Comparison of ENCODE assay signal across 15 cellular contexts in the genomic region with DNA sequence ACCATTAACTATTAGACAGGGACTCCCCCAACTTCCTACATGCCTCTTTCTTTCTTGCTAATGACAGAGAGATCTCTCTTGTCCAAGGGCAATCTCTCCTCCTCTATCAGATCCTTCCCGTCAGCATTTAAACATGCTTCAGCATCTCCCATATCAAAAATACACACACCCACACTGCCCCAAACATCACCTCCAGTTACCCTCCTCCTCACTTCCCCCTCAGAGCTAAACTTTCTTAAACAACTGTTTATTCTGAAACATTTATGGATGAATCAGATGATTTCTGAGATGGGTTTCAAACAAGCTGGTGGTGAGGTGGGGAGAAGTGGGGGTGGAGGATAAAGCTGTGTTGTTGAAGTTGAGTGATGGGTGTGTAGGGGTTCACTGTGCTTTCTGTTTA. TPM values are rescaled to one million over a fixed set of nuclear protein-coding genes. Genes with fewer than 3 reads are reported as not detected.
A peak's percentile ranks its signal among the peaks of the same experiment; 100 is the strongest.
DNase-seq lines count a peak whose midpoint lies in the region; ATAC-seq and TF ChIP-seq lines count a peak whose summit lies in the region.
"Had no signal": no experiment of that assay in that cellular context is flagged by ENCODE, and none has a peak within 500 bp of the region (broad histone marks: within the 10 kb centered on the region; RNA-seq: fewer than 3 reads in every experiment).

No MANE protein-coding gene starts in this region.

- no peaks in the 10 kb centered on the region for H3K9me3 Mint-ChIP-seq in activated T-cell treated with anti-CD3 and anti-CD28 coated beads, Interleukin-2, amount 50 U/mL, for 72 hours
- H3K9me3 Mint-ChIP-seq in activated T-cell treated with anti-CD3 and anti-CD28 coated beads, Interleukin-2, amount 50 U/mL, for 24 hours = no peaks in the 10 kb centered on the region
- no peaks in the 10 kb centered on the region for H3K9me3 Mint-ChIP-seq in activated T-helper 17 cell treated with anti-CD3 and anti-CD28 coated beads, Interleukin-2, amount 50 U/mL, for 72 hours
- no peaks in the 10 kb centered on the region for H3K9me3 Mint-ChIP-seq in nephron
- no peaks in the 10 kb centered on the region for H3K9me3 Mint-ChIP-seq in stimulated activated memory B cell treated with anti-CD40 and anti-IgM and Interleukin-4, amounts not matched to agents 10 μg/mL and 1 μg/mL and 100 μg/mL, for 72 hours
- H3K9me3 Mint-ChIP-seq: CD4-positive, alpha-beta memory T cell had no signal

- no peak for TF ChIP-seq CTCF in nephron (IDR thresholded peaks at IDR 0.05; ENCODE audit: unreplicated experiment in 3 of 3)

- no peaks in the 10 kb centered on the region for H3K27me3 Mint-ChIP-seq in activated T-cell treated with anti-CD3 and anti-CD28 coated beads, Interleukin-2, amount 50 U/mL, for 72 hours (ENCODE audit: low read depth)
- no peaks in the 10 kb centered on the region for H3K27me3 Mint-ChIP-seq in activated T-cell treated with anti-CD3 and anti-CD28 coated beads, Interleukin-2, amount 50 U/mL, for 24 hours
- no peaks in the 10 kb centered on the region for H3K27me3 Mint-ChIP-seq in activated T-helper 17 cell treated with anti-CD3 and anti-CD28 coated beads, Interleukin-2, amount 50 U/mL, for 72 hours
- no peaks in the 10 kb centered on the region for H3K27me3 Mint-ChIP-seq in nephron (ENCODE audit: low read depth)
- no peaks in the 10 kb centered on the region for H3K27me3 Mint-ChIP-seq in stimulated activated memory B cell treated with anti-CD40 and anti-IgM and Interleukin-4, amounts not matched to agents 10 μg/mL and 1 μg/mL and 100 μg/mL, for 72 hours
- H3K27me3 Mint-ChIP-seq: CD4-positive, alpha-beta memory T cell had no signal

- peak overlapping the region; percentile 2 for H3K27ac Mint-ChIP-seq in activated T-cell treated with anti-CD3 and anti-CD28 coated beads, Interleukin-2, amount 50 U/mL, for 72 hours
- no peak overlapping the region for H3K27ac Mint-ChIP-seq in activated T-cell treated with anti-CD3 and anti-CD28 coated beads, Interleukin-2, amount 50 U/mL, for 24 hours
- peak overlapping the region; percentile 30 for H3K27ac Mint-ChIP-seq in activated T-helper 17 cell treated with anti-CD3 and anti-CD28 coated beads, Interleukin-2, amount 50 U/mL, for 72 hours
- peak overlapping the region in 2 of 3 experiments; percentile 28 to 46 for H3K27ac Mint-ChIP-seq in nephron
- H3K27ac Mint-ChIP-seq in stimulated activated memory B cell treated with anti-CD40 and anti-IgM and Interleukin-4, amounts not matched to agents 10 μg/mL and 1 μg/mL and 100 μg/mL, for 72 hours = peak overlapping the region; percentile 61

- no peak for ATAC-seq in activated T-cell treated with anti-CD3 and anti-CD28 coated beads, Interleukin-2, amount 50 U/mL, for 72 hours (replicated peaks in 1 of 2)
- ATAC-seq in activated T-helper 17 cell treated with anti-CD3 and anti-CD28 coated beads, Interleukin-2, amount 50 U/mL, for 72 hours (replicated peaks) = peak; percentile 49
- no peak for ATAC-seq in stimulated activated memory B cell treated with anti-CD40 and anti-IgM and Interleukin-4, amounts not matched to agents 10 μg/mL and 1 μg/mL and 100 μg/mL, for 72 hours
- ATAC-seq in HG03095 (IDR thresholded peaks at IDR 0.05; ENCODE audit: unreplicated experiment) (no peak), HG02884 (IDR thresholded peaks at IDR 0.05; ENCODE audit: unreplicated experiment) (no peak), HG03039 (IDR thresholded peaks at IDR 0.05; ENCODE audit: unreplicated experiment) (no peak)
- ATAC-seq: A549 had no signal

- H3K36me3 Mint-ChIP-seq in activated T-cell treated with anti-CD3 and anti-CD28 coated beads, Interleukin-2, amount 50 U/mL, for 72 hours (ENCODE audit: insufficient read depth in 2 of 2) = peaks cover 0 to 2% of the 10 kb centered on the region in 2 donors
- H3K36me3 Mint-ChIP-seq in activated T-cell treated with anti-CD3 and anti-CD28 coated beads, Interleukin-2, amount 50 U/mL, for 24 hours (ENCODE audit: low read depth) = no peaks in the 10 kb centered on the region
- peaks cover 11% of the 10 kb centered on the region for H3K36me3 Mint-ChIP-seq in activated T-helper 17 cell treated with anti-CD3 and anti-CD28 coated beads, Interleukin-2, amount 50 U/mL, for 72 hours (ENCODE audit: low read depth)
- H3K36me3 Mint-ChIP-seq in nephron (ENCODE audit: low read depth) = peaks cover 19% of the 10 kb centered on the region
- H3K36me3 Mint-ChIP-seq in stimulated activated memory B cell treated with anti-CD40 and anti-IgM and Interleukin-4, amounts not matched to agents 10 μg/mL and 1 μg/mL and 100 μg/mL, for 72 hours = peaks cover 15% of the 10 kb centered on the region
- H3K36me3 Mint-ChIP-seq: CD14-positive monocyte had no signal

- no peak for DNase-seq in activated T-cell treated with anti-CD3 and anti-CD28 coated beads, Interleukin-2, amount 50 U/mL, for 72 hours
- no peak for DNase-seq in activated T-cell treated with anti-CD3 and anti-CD28 coated beads, Interleukin-2, amount 50 U/mL, for 24 hours
- DNase-seq: Calu3; CD4-positive, alpha-beta memory T cell; DMS79 treated with DMSO at 0.1 percent for 48 hours; GF-D8; H9 had no signal

- peaks cover 7% of the 10 kb centered on the region for H3K4me1 Mint-ChIP-seq in activated T-cell treated with anti-CD3 and anti-CD28 coated beads, Interleukin-2, amount 50 U/mL, for 72 hours (ENCODE audit: low read depth)
- peaks cover 2% of the 10 kb centered on the region for H3K4me1 Mint-ChIP-seq in activated T-cell treated with anti-CD3 and anti-CD28 coated beads, Interleukin-2, amount 50 U/mL, for 24 hours (ENCODE audit: low read depth)
- H3K4me1 Mint-ChIP-seq in activated T-helper 17 cell treated with anti-CD3 and anti-CD28 coated beads, Interleukin-2, amount 50 U/mL, for 72 hours = peaks cover 39% of the 10 kb centered on the region
- peaks cover 23% of the 10 kb centered on the region for H3K4me1 Mint-ChIP-seq in nephron
- peaks cover 52% of the 10 kb centered on the region for H3K4me1 Mint-ChIP-seq in stimulated activated memory B cell treated with anti-CD40 and anti-IgM and Interleukin-4, amounts not matched to agents 10 μg/mL and 1 μg/mL and 100 μg/mL, for 72 hours

- no peak overlapping the region for H3K4me3 Mint-ChIP-seq in activated T-cell treated with anti-CD3 and anti-CD28 coated beads, Interleukin-2, amount 50 U/mL, for 72 hours
- H3K4me3 Mint-ChIP-seq in activated T-cell treated with anti-CD3 and anti-CD28 coated beads, Interleukin-2, amount 50 U/mL, for 24 hours = no peak overlapping the region
- H3K4me3 Mint-ChIP-seq in activated T-helper 17 cell treated with anti-CD3 and anti-CD28 coated beads, Interleukin-2, amount 50 U/mL, for 72 hours = peak overlapping the region; percentile 4
- no peak overlapping the region for H3K4me3 Mint-ChIP-seq in nephron
- H3K4me3 Mint-ChIP-seq in stimulated activated memory B cell treated with anti-CD40 and anti-IgM and Interleukin-4, amounts not matched to agents 10 μg/mL and 1 μg/mL and 100 μg/mL, for 72 hours = peak overlapping the region; percentile 4
- H3K4me3 Mint-ChIP-seq: CD14-positive monocyte, H9 had no signal

RNA-seq across cellular contexts. Expression of a gene that starts 23.5 kb away (rescaled TPM):
- 1 to 10 TPM; 4.9 to 8.5 TPM for total RNA-seq in activated T-cell treated with anti-CD3 and anti-CD28 coated beads, Interleukin-2, amount 50 U/mL, for 72 hours
- 10 to 100 TPM in 1 of 2 donors, 1 to 10 TPM in 1; 8.6 to 10.1 TPM for total RNA-seq in activated T-helper 17 cell treated with anti-CD3 and anti-CD28 coated beads, Interleukin-2, amount 50 U/mL, for 72 hours

Comparison
In these comparisons a context has a peak if more than half of its experiments do, and no peak if none do; other contexts are left out.
1. H3K4me3 Mint-ChIP-seq: peak in activated T-helper 17 cell treated with anti-CD3 and anti-CD28 coated beads, Interleukin-2, amount 50 U/mL, for 72 hours (single experiment) and stimulated activated memory B cell treated with anti-CD40 and anti-IgM and Interleukin-4, amounts not matched to agents 10 μg/mL and 1 μg/mL and 100 μg/mL, for 72 hours (single experiment); none in activated T-cell treated with anti-CD3 and anti-CD28 coated beads, Interleukin-2, amount 50 U/mL, for 72 hours (0 of 2), activated T-cell treated with anti-CD3 and anti-CD28 coated beads, Interleukin-2, amount 50 U/mL, for 24 hours (single experiment) and nephron (0 of 3).